Comparison of ENCODE assay signal across 23 cellular contexts in genomic region chr6:170206931-170207431, GRCh38.
A peak's percentile ranks its signal among the peaks of the same experiment; 100 is the strongest.
DNase-seq lines count a peak whose midpoint lies in the region; ATAC-seq and TF ChIP-seq lines count a peak whose summit lies in the region.
"Had no signal": no experiment of that assay in that cellular context is flagged by ENCODE, and none has a peak within 500 bp of the region (broad histone marks: within the 10 kb centered on the region; RNA-seq: fewer than 3 reads in every experiment).

No MANE protein-coding gene starts in this region.

- peaks cover 6% of the 10 kb centered on the region for H3K4me1 Mint-ChIP-seq in activated CD8-positive, alpha-beta T cell treated with anti-CD3 and anti-CD28 coated beads, Interleukin-2, amount 10 ng/mL, durations not matched to agents 7 days and 5 days (ENCODE audit: low read depth)
- no peaks in the 10 kb centered on the region for H3K4me1 Mint-ChIP-seq in activated CD8-positive, alpha-beta T cell treated with anti-CD3 and anti-CD28 coated beads for 36 hours (ENCODE audit: low read depth)
- H3K4me1 Mint-ChIP-seq: activated T-helper 17 cell treated with anti-CD3 and anti-CD28 coated beads, Interleukin-2, amount 50 U/mL, for 72 hours had no signal

- CTCF ChIA-PET in activated CD8-positive, alpha-beta T cell treated with anti-CD3 and anti-CD28 coated beads, Interleukin-2, amount 10 ng/mL, durations not matched to agents 7 days and 5 days (lab: Charles Lee): no interaction called here
- CTCF ChIA-PET in activated CD8-positive, alpha-beta T cell treated with anti-CD3 and anti-CD28 coated beads for 36 hours (lab: Charles Lee): no interaction called here

- TF ChIP-seq CTCF in activated CD8-positive, alpha-beta T cell treated with anti-CD3 and anti-CD28 coated beads for 36 hours (IDR thresholded peaks at IDR 0.05): no peak
- TF ChIP-seq CTCF in coronary artery (IDR thresholded peaks at IDR 0.05): no peak
- no peak for TF ChIP-seq CTCF in sigmoid colon (IDR thresholded peaks at IDR 0.05)

- WGBS in sigmoid colon, 2 donors: 75 to 89% methylated on average over 8 of the region's 8 CpGs

- H3K27me3 Mint-ChIP-seq in activated CD8-positive, alpha-beta T cell treated with anti-CD3 and anti-CD28 coated beads, Interleukin-2, amount 10 ng/mL, durations not matched to agents 7 days and 5 days (ENCODE audit: low read depth): peaks cover 6% of the 10 kb centered on the region
- peaks cover 1% of the 10 kb centered on the region for H3K27me3 Mint-ChIP-seq in activated CD8-positive, alpha-beta T cell treated with anti-CD3 and anti-CD28 coated beads for 36 hours
- H3K27me3 Mint-ChIP-seq: brain had no signal

- POLR2A ChIA-PET in activated CD8-positive, alpha-beta T cell treated with anti-CD3 and anti-CD28 coated beads, Interleukin-2, amount 10 ng/mL, durations not matched to agents 7 days and 5 days (lab: Charles Lee): no interaction called here
- POLR2A ChIA-PET in activated CD8-positive, alpha-beta T cell treated with anti-CD3 and anti-CD28 coated beads for 36 hours (lab: Charles Lee): no interaction called here

- no peak overlapping the region for H3K4me3 ChIP-seq in coronary artery
- no peak overlapping the region for H3K4me3 ChIP-seq in sigmoid colon
- H3K4me3 ChIP-seq: BLaER1 treated with 17β-estradiol and CSF1 and Interleukin-3, amounts not matched to agents 10 nM and 100 nM; PC-9; upper lobe of left lung had no signal

- no peak for TF ChIP-seq POLR2A in sigmoid colon (IDR thresholded peaks at IDR 0.05)

- no peak overlapping the region for H3K27ac ChIP-seq in coronary artery
- no peak overlapping the region for H3K27ac ChIP-seq in sigmoid colon
- H3K27ac ChIP-seq: BLaER1 treated with 17β-estradiol and CSF1 and Interleukin-3, amounts not matched to agents 10 nM and 100 nM; HL-60; PC-9; upper lobe of left lung had no signal

- no peak overlapping the region for H3K4me3 Mint-ChIP-seq in activated CD8-positive, alpha-beta T cell treated with anti-CD3 and anti-CD28 coated beads, Interleukin-2, amount 10 ng/mL, durations not matched to agents 7 days and 5 days
- H3K4me3 Mint-ChIP-seq in activated CD8-positive, alpha-beta T cell treated with anti-CD3 and anti-CD28 coated beads for 36 hours: no peak overlapping the region
- H3K4me3 Mint-ChIP-seq: activated T-helper 17 cell treated with anti-CD3 and anti-CD28 coated beads, Interleukin-2, amount 50 U/mL, for 72 hours had no signal

- no peak for ATAC-seq in activated CD8-positive, alpha-beta T cell treated with anti-CD3 and anti-CD28 coated beads, Interleukin-2, amount 10 ng/mL, durations not matched to agents 7 days and 5 days
- ATAC-seq in activated CD8-positive, alpha-beta T cell treated with anti-CD3 and anti-CD28 coated beads for 36 hours: no peak
- no peak for ATAC-seq in HG03175 (IDR thresholded peaks at IDR 0.05; ENCODE audit: unreplicated experiment)
- ATAC-seq: activated T-helper 17 cell treated with anti-CD3 and anti-CD28 coated beads, Interleukin-2, amount 50 U/mL, for 72 hours; HepG2 had no signal

- TF ChIP-seq EP300 in sigmoid colon (IDR thresholded peaks at IDR 0.05): no peak

- H3K36me3 ChIP-seq in sigmoid colon: no peaks in the 10 kb centered on the region
- H3K36me3 ChIP-seq: BLaER1 treated with 17β-estradiol and CSF1 and Interleukin-3, amounts not matched to agents 10 nM and 100 nM; upper lobe of left lung had no signal

- peaks cover 0 to 13% (median 0%) of the 10 kb centered on the region in 3 donors for H3K27me3 ChIP-seq in sigmoid colon

- DNase-seq in activated CD8-positive, alpha-beta T cell treated with anti-CD3 and anti-CD28 coated beads, Interleukin-2, amount 10 ng/mL, durations not matched to agents 7 days and 5 days: peak; percentile 4
- no peak for DNase-seq in activated CD8-positive, alpha-beta T cell treated with anti-CD3 and anti-CD28 coated beads for 36 hours
- DNase-seq in NCI-H69 (lab: John Stamatoyannopoulos, UW): peak; percentile 27
- peak; percentile 43 for DNase-seq in coronary artery (ENCODE audit: low spot score)
- peak; percentile 29 for DNase-seq in sigmoid colon
- no peak for DNase-seq in SKM-1 (lab: John Stamatoyannopoulos, UW; ENCODE audit: unreplicated experiment)
- DNase-seq in KG1 (lab: John Stamatoyannopoulos, UW): no peak
- DNase-seq: ACHN, GOT3, mammary epithelial cell, NCI-H1092 treated with DMSO at 0.1 percent for 48 hours, NCI-H510A, PC-9, retina, T-helper 2 cell had no signal

- no peaks in the 10 kb centered on the region for H3K4me1 ChIP-seq in sigmoid colon
- H3K4me1 ChIP-seq: BLaER1 treated with 17β-estradiol and CSF1 and Interleukin-3, amounts not matched to agents 10 nM and 100 nM; Caco-2; upper lobe of left lung had no signal

- intact Hi-C loops in activated CD8-positive, alpha-beta T cell treated with anti-CD3 and anti-CD28 coated beads for 36 hours (cut with micrococcal nuclease): no loop called here
- intact Hi-C loops in sigmoid colon (cut with DNase I): no loop called here

- no peak overlapping the region for H3K27ac Mint-ChIP-seq in activated CD8-positive, alpha-beta T cell treated with anti-CD3 and anti-CD28 coated beads, Interleukin-2, amount 10 ng/mL, durations not matched to agents 7 days and 5 days
- no peak overlapping the region for H3K27ac Mint-ChIP-seq in activated CD8-positive, alpha-beta T cell treated with anti-CD3 and anti-CD28 coated beads for 36 hours
- H3K27ac Mint-ChIP-seq: activated T-helper 17 cell treated with anti-CD3 and anti-CD28 coated beads, Interleukin-2, amount 50 U/mL, for 72 hours had no signal

- peaks cover 7% of the 10 kb centered on the region for H3K9me3 Mint-ChIP-seq in activated CD8-positive, alpha-beta T cell treated with anti-CD3 and anti-CD28 coated beads, Interleukin-2, amount 10 ng/mL, durations not matched to agents 7 days and 5 days (ENCODE audit: insufficient read depth)
- H3K9me3 Mint-ChIP-seq in activated CD8-positive, alpha-beta T cell treated with anti-CD3 and anti-CD28 coated beads for 36 hours: peaks cover 4% of the 10 kb centered on the region

- H3K36me3 Mint-ChIP-seq in activated CD8-positive, alpha-beta T cell treated with anti-CD3 and anti-CD28 coated beads, Interleukin-2, amount 10 ng/mL, durations not matched to agents 7 days and 5 days (ENCODE audit: low read depth): peaks cover 3% of the 10 kb centered on the region
- H3K36me3 Mint-ChIP-seq in activated CD8-positive, alpha-beta T cell treated with anti-CD3 and anti-CD28 coated beads for 36 hours (ENCODE audit: low read depth): no peaks in the 10 kb centered on the region
- H3K36me3 Mint-ChIP-seq: brain had no signal

- H3K9me3 ChIP-seq in sigmoid colon: no peaks in the 10 kb centered on the region
- H3K9me3 ChIP-seq: Caco-2, upper lobe of left lung had no signal

Comparison
In these comparisons a context has a peak if more than half of its experiments do, and no peak if none do; other contexts are left out.
1. DNase-seq: peak in activated CD8-positive, alpha-beta T cell treated with anti-CD3 and anti-CD28 coated beads, Interleukin-2, amount 10 ng/mL, durations not matched to agents 7 days and 5 days (single experiment), NCI-H69 (single experiment), coronary artery (single experiment) and sigmoid colon (single experiment); none in activated CD8-positive, alpha-beta T cell treated with anti-CD3 and anti-CD28 coated beads for 36 hours (single experiment), SKM-1 (single experiment) and KG1 (single experiment).